In the genomic region with DNA sequence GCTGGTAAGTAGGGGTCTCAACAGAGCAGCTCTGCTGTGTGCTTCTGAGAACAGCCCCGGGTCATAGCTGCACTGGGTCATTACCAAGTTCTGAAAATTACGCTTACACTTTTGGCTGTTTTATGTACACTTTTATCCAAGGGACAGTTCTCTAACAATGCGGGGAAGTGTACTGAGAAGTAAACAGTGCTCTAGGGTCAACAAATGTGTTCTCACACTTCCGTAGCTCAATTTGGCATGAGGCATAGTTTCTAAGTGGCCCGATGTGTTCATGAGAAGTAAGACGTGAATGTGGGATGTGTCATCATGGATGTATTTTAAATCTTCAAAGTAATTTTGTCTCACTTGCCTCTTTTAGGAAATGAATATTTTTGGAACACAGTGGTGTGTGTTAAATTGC, we compare ENCODE assay signal across 1 cellular context.
TF ChIP-seq lines count a peak whose summit lies in the region.

No MANE protein-coding gene starts in this region.

TF ChIP-seq in GM23338, 12 proteins besides CTCF, POLR2A, EP300 and RAD21:
- no peak for TF ChIP-seq ZNF462 (CRISPR knock-in tag; IDR thresholded peaks at IDR 0.05)
- no peak for TF ChIP-seq ZNF114 (CRISPR knock-in tag; IDR thresholded peaks at IDR 0.05)
- no peak for TF ChIP-seq STAT1 (IDR thresholded peaks at IDR 0.05; ENCODE audit: unreplicated experiment)
- TF ChIP-seq CREB1 (CRISPR knock-in tag; IDR thresholded peaks at IDR 0.05; ENCODE audit: low read depth), result no peak
